ENCODE assay signal across 10 cellular contexts in the genomic region with DNA sequence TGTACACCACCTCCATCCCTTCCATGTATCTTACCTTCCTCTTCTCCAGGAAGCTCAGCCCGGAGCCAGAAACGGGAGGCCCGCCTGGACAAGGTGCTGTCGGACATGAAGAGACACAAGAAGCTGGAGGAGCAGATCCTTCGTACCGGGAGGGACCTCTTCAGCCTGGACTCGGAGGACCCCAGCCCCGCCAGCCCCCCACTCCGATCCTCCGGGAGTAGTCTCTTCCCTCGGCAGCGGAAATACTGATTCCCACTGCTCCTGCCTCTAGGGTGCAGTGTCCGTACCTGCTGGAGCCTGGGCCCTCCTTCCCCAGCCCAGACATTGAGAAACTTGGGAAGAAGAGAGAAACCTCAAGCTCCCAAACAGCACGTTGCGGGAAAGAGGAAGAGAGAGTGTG. TPM values are rescaled to one million over a fixed set of nuclear protein-coding genes. Genes with fewer than 3 reads are reported as not detected.
DNase-seq lines count a peak whose midpoint lies in the region; ATAC-seq, FAIRE-seq and TF ChIP-seq lines count a peak whose summit lies in the region.
"Had no signal": no experiment of that assay in that cellular context is flagged by ENCODE, and none has a peak within 500 bp of the region (broad histone marks: within the 10 kb centered on the region; RNA-seq: fewer than 3 reads in every experiment).

No MANE protein-coding gene starts in this region.

- H3K4me2 ChIP-seq in keratinocyte (ENCODE audit: control insufficient read depth, extremely low read depth, insufficient read depth, low read depth, low read length) = peak overlapping the region; percentile 98

- TF ChIP-seq POLR2A in tibial nerve (IDR thresholded peaks at IDR 0.05) (no peak), prostate gland (IDR thresholded peaks at IDR 0.05) (no peak)

- peak overlapping the region; percentile 66 for H3K27ac Mint-ChIP-seq in activated T-cell treated with anti-CD3 and anti-CD28 coated beads, Interleukin-2, amount 50 U/mL, for 72 hours
- peak overlapping the region; percentile 90 for H3K27ac Mint-ChIP-seq in activated T-helper 2 cell treated with anti-CD3 and anti-CD28 coated beads, Interferon-gamma antibody, Interleukin-2, Interleukin-4, amounts not matched to agents 10 μg/mL and 5 μg/mL and 100 μg/mL, durations not matched to agents 14 hours and 24 hours and 36 hours

- peak overlapping the region; percentile 76 for H3K9ac ChIP-seq in keratinocyte (ENCODE audit: control insufficient read depth, extremely low read depth, insufficient read depth, low read length)

- no peaks in the 10 kb centered on the region for H3K9me1 ChIP-seq in keratinocyte (ENCODE audit: control insufficient read depth, extremely low read depth, insufficient read depth, low read length)

- H4K20me1 ChIP-seq in keratinocyte (ENCODE audit: control insufficient read depth, extremely low read depth, insufficient read depth, low read length) = no peaks in the 10 kb centered on the region

- intact Hi-C loops in activated T-helper 2 cell treated with anti-CD3 and anti-CD28 coated beads, Interferon-gamma antibody, Interleukin-2, Interleukin-4, amounts not matched to agents 10 μg/mL and 5 μg/mL and 100 μg/mL, durations not matched to agents 14 hours and 24 hours and 36 hours (cut with micrococcal nuclease) = no loop called here
- intact Hi-C loops in prostate gland (cut with DNase I) = loop anchor here (5.0 kb wide), 1 partner anchor 43 kb away; the partner anchor contains the start of gene CDIPT

- H3K36me3 ChIP-seq in keratinocyte (ENCODE audit: control insufficient read depth in 2 of 2, extremely low read depth in 1 of 2, insufficient read depth in 2 of 2, low read length in 2 of 2) (peaks cover 0 to 10% of the 10 kb centered on the region in 2 experiments), tibial nerve (peaks cover 0 to 23% (median 0%) of the 10 kb centered on the region in 3 donors), prostate gland (no peaks in the 10 kb centered on the region)

- peaks cover 77% of the 10 kb centered on the region for H3K4me1 Mint-ChIP-seq in activated T-cell treated with anti-CD3 and anti-CD28 coated beads, Interleukin-2, amount 50 U/mL, for 72 hours (ENCODE audit: low read depth)
- H3K4me1 Mint-ChIP-seq in activated T-helper 2 cell treated with anti-CD3 and anti-CD28 coated beads, Interferon-gamma antibody, Interleukin-2, Interleukin-4, amounts not matched to agents 10 μg/mL and 5 μg/mL and 100 μg/mL, durations not matched to agents 14 hours and 24 hours and 36 hours (ENCODE audit: low read depth) = peaks cover 43% of the 10 kb centered on the region

- 70 to 80% methylated on average over 15 of the region's 15 CpGs for WGBS in tibial nerve, 2 donors
- 77% methylated on average over 15 of the region's 15 CpGs for WGBS in prostate gland

- H3K4me3 ChIP-seq in keratinocyte (ENCODE audit: control insufficient read depth in 2 of 3, extremely low read depth in 1 of 3, insufficient read depth in 2 of 3, low read depth in 1 of 3, low read length in 3 of 3) (peak overlapping the region; percentile 71 to 75 (median 74)), tibial nerve (no peak overlapping the region), prostate gland (no peak overlapping the region)

- H2AFZ ChIP-seq in keratinocyte (ENCODE audit: control insufficient read depth, low read length) = no peak overlapping the region

- ATAC-seq in activated T-cell treated with anti-CD3 and anti-CD28 coated beads, Interleukin-2, amount 50 U/mL, for 72 hours (replicated peaks in 1 of 2) = no peak

- peaks cover 57% of the 10 kb centered on the region for H3K79me2 ChIP-seq in keratinocyte (ENCODE audit: control insufficient read depth, insufficient read depth, low read length)

- TF ChIP-seq EP300 in tibial nerve (IDR thresholded peaks at IDR 0.05) = no peak

- dilution Hi-C loops in keratinocyte (cut with MboI; ENCODE audit: extremely low pct_ligation_motif_present, low sequenced_read_pairs) = no loop called here

- no peak for FAIRE-seq in keratinocyte (lab: Jason Lieb, UNC)

- peak overlapping the region; percentile 83 to 97 for H3K4me3 Mint-ChIP-seq in activated T-cell treated with anti-CD3 and anti-CD28 coated beads, Interleukin-2, amount 50 U/mL, for 72 hours
- peak overlapping the region; percentile 97 for H3K4me3 Mint-ChIP-seq in activated T-helper 2 cell treated with anti-CD3 and anti-CD28 coated beads, Interferon-gamma antibody, Interleukin-2, Interleukin-4, amounts not matched to agents 10 μg/mL and 5 μg/mL and 100 μg/mL, durations not matched to agents 14 hours and 24 hours and 36 hours (ENCODE audit: low read depth)

- no peaks in the 10 kb centered on the region for H3K9me3 Mint-ChIP-seq in activated T-cell treated with anti-CD3 and anti-CD28 coated beads, Interleukin-2, amount 50 U/mL, for 72 hours
- H3K9me3 Mint-ChIP-seq in activated T-helper 2 cell treated with anti-CD3 and anti-CD28 coated beads, Interferon-gamma antibody, Interleukin-2, Interleukin-4, amounts not matched to agents 10 μg/mL and 5 μg/mL and 100 μg/mL, durations not matched to agents 14 hours and 24 hours and 36 hours = no peaks in the 10 kb centered on the region

- TF ChIP-seq CTCF in keratinocyte (optimal IDR thresholded peaks at IDR 0.05 in 1 of 3, IDR thresholded peaks at IDR 0.05 in 1 of 3, conservative IDR thresholded peaks at IDR 0.05 in 1 of 3; ENCODE audit: extremely low read depth in 1 of 3, insufficient read depth in 2 of 3, low read length in 3 of 3) = peak; percentile 53 to 72 (median 56)
- no peak for TF ChIP-seq CTCF in tibial nerve (IDR thresholded peaks at IDR 0.05)
- no peak for TF ChIP-seq CTCF in prostate gland (IDR thresholded peaks at IDR 0.05)

- no peak for DNase-seq in activated T-cell treated with anti-CD3 and anti-CD28 coated beads, Interleukin-2, amount 50 U/mL, for 72 hours
- DNase-seq in activated T-cell treated with anti-CD3 and anti-CD28 coated beads, Interleukin-2, amount 50 U/mL, for 1 hour = no peak
- no peak for DNase-seq in activated T-helper 2 cell treated with anti-CD3 and anti-CD28 coated beads, Interferon-gamma antibody, Interleukin-2, Interleukin-4, amounts not matched to agents 10 μg/mL and 5 μg/mL and 100 μg/mL, durations not matched to agents 14 hours and 24 hours and 36 hours (ENCODE audit: low spot score)
- DNase-seq in keratinocyte (ENCODE audit: low read depth, low spot score) (no peak), tibial nerve (ENCODE audit: low spot score in 2 of 2) (no peak), AG08395 (ENCODE audit: low spot score) (no peak), prostate gland (ENCODE audit: low spot score) (no peak)
- DNase-seq in activated CD4-positive, CD25-positive, alpha-beta regulatory T cell (lab: John Stamatoyannopoulos, UW) = no peak
- DNase-seq: H7, NCI-H187 had no signal

- peaks cover 57% of the 10 kb centered on the region for H3K4me1 ChIP-seq in keratinocyte (ENCODE audit: control insufficient read depth, extremely low read depth, insufficient read depth, low read length)
- peaks cover 0 to 76% (median 59%) of the 10 kb centered on the region in 4 donors for H3K4me1 ChIP-seq in tibial nerve
- H3K4me1 ChIP-seq in prostate gland (replicated peaks) = peaks cover 16% of the 10 kb centered on the region

- H3K9me3 ChIP-seq in keratinocyte (ENCODE audit: control insufficient read depth, low read depth, low read length) = no peaks in the 10 kb centered on the region
- H3K9me3 ChIP-seq in tibial nerve = no peaks in the 10 kb centered on the region
- H3K9me3 ChIP-seq in prostate gland = no peaks in the 10 kb centered on the region

- peaks cover 15 to 30% of the 10 kb centered on the region in 2 donors for H3K36me3 Mint-ChIP-seq in activated T-cell treated with anti-CD3 and anti-CD28 coated beads, Interleukin-2, amount 50 U/mL, for 72 hours (ENCODE audit: insufficient read depth in 2 of 2)
- peaks cover 49% of the 10 kb centered on the region for H3K36me3 Mint-ChIP-seq in activated T-helper 2 cell treated with anti-CD3 and anti-CD28 coated beads, Interferon-gamma antibody, Interleukin-2, Interleukin-4, amounts not matched to agents 10 μg/mL and 5 μg/mL and 100 μg/mL, durations not matched to agents 14 hours and 24 hours and 36 hours (ENCODE audit: low read depth)

- H3K27me3 Mint-ChIP-seq in activated T-cell treated with anti-CD3 and anti-CD28 coated beads, Interleukin-2, amount 50 U/mL, for 72 hours (ENCODE audit: low read depth) = no peaks in the 10 kb centered on the region
- no peaks in the 10 kb centered on the region for H3K27me3 Mint-ChIP-seq in activated T-helper 2 cell treated with anti-CD3 and anti-CD28 coated beads, Interferon-gamma antibody, Interleukin-2, Interleukin-4, amounts not matched to agents 10 μg/mL and 5 μg/mL and 100 μg/mL, durations not matched to agents 14 hours and 24 hours and 36 hours (ENCODE audit: low read depth)

- H3K27ac ChIP-seq in keratinocyte (ENCODE audit: control insufficient read depth, insufficient read depth, low read length) = no peak overlapping the region
- H3K27ac ChIP-seq in tibial nerve = peak overlapping the region in 3 of 4 donors; percentile 81 to 91 (median 90)
- peak overlapping the region in 1 of 2 donors; percentile 76 for H3K27ac ChIP-seq in prostate gland

- no peaks in the 10 kb centered on the region for H3K27me3 ChIP-seq in keratinocyte (ENCODE audit: control insufficient read depth, extremely low read depth, insufficient read depth, low read length)
- H3K27me3 ChIP-seq in tibial nerve = no peaks in the 10 kb centered on the region
- no peaks in the 10 kb centered on the region for H3K27me3 ChIP-seq in prostate gland (replicated peaks; ENCODE audit: insufficient read depth)

RNA-seq across cellular contexts. Expression of gene MVP, which starts 0.8 kb away (rescaled TPM):
- 100 to 1,000 TPM; 148 to 161 TPM for total RNA-seq in activated T-cell treated with anti-CD3 and anti-CD28 coated beads, Interleukin-2, amount 50 U/mL, for 72 hours
- total RNA-seq in activated T-helper 2 cell treated with anti-CD3 and anti-CD28 coated beads, Interferon-gamma antibody, Interleukin-2, Interleukin-4, amounts not matched to agents 10 μg/mL and 5 μg/mL and 100 μg/mL, durations not matched to agents 14 hours and 24 hours and 36 hours = 130 and 135 TPM in 2 replicates
- 130 to 213 TPM (median 148 TPM) in 3 replicates for polyA plus RNA-seq in keratinocyte
- 29.4 TPM for polyA plus RNA-seq in keratinocyte (2011; ENCODE audit: low read depth)
- polyA plus RNA-seq in keratinocyte (2011; cell fraction: cytosol; rRNA removed) = 124 and 190 TPM in 2 replicates
- 291 and 376 TPM in 2 replicates for polyA plus RNA-seq in keratinocyte (2011; cell fraction: nucleus; rRNA removed)
- polyA plus RNA-seq in keratinocyte (2012; ENCODE audit: low replicate concordance) = 69.0 and 193 TPM in 2 replicates
- 404 to 958 TPM (median 529 TPM) in 3 replicates for polyA minus RNA-seq in keratinocyte
- polyA minus RNA-seq in keratinocyte (2011; cell fraction: cytosol; rRNA and poly(A)+ RNA removed) = 337 TPM
- polyA minus RNA-seq in keratinocyte (2011; cell fraction: nucleus; rRNA and poly(A)+ RNA removed) = 295 and 307 TPM in 2 replicates
- total RNA-seq in tibial nerve (100 to 1,000 TPM; 113 to 247 (median 177) TPM), prostate gland (100 to 1,000 TPM in 1 of 2 donors, 10 to 100 TPM in 1; 59.3 to 247 TPM)

RNA-seq across cellular contexts. Expression of gene PAGR1, which starts 3.6 kb away (rescaled TPM):
- 10 to 100 TPM; 14.8 to 17.8 TPM for total RNA-seq in activated T-cell treated with anti-CD3 and anti-CD28 coated beads, Interleukin-2, amount 50 U/mL, for 72 hours
- 27.6 and 29.5 TPM in 2 replicates for total RNA-seq in activated T-helper 2 cell treated with anti-CD3 and anti-CD28 coated beads, Interferon-gamma antibody, Interleukin-2, Interleukin-4, amounts not matched to agents 10 μg/mL and 5 μg/mL and 100 μg/mL, durations not matched to agents 14 hours and 24 hours and 36 hours
- 6.4 to 17.1 TPM (median 13.6 TPM) in 3 replicates for polyA plus RNA-seq in keratinocyte
- polyA plus RNA-seq in keratinocyte (2011; ENCODE audit: low read depth) = 2.7 TPM
- polyA plus RNA-seq in keratinocyte (2011; cell fraction: cytosol; rRNA removed) = 5.9 and 12.0 TPM in 2 replicates
- 5.1 and 5.3 TPM in 2 replicates for polyA plus RNA-seq in keratinocyte (2011; cell fraction: nucleus; rRNA removed)
- polyA plus RNA-seq in keratinocyte (2012; ENCODE audit: low replicate concordance) = 4.7 and 19.3 TPM in 2 replicates
- 1.5 to 2.7 TPM (median 2.0 TPM) in 3 replicates for polyA minus RNA-seq in keratinocyte
- 4.2 TPM for polyA minus RNA-seq in keratinocyte (2011; cell fraction: cytosol; rRNA and poly(A)+ RNA removed)
- 2.3 and 2.9 TPM in 2 replicates for polyA minus RNA-seq in keratinocyte (2011; cell fraction: nucleus; rRNA and poly(A)+ RNA removed)
- 10 to 100 TPM; 40.8 to 70.7 (median 61.0) TPM for total RNA-seq in tibial nerve
- 10 to 100 TPM; 64.3 to 64.4 TPM for total RNA-seq in prostate gland

RNA-seq across cellular contexts. Expression of gene PRRT2, which starts 7.5 kb away (rescaled TPM):
- total RNA-seq in activated T-cell treated with anti-CD3 and anti-CD28 coated beads, Interleukin-2, amount 50 U/mL, for 72 hours = 1 to 10 TPM; 2.4 to 2.8 TPM
- total RNA-seq in activated T-helper 2 cell treated with anti-CD3 and anti-CD28 coated beads, Interferon-gamma antibody, Interleukin-2, Interleukin-4, amounts not matched to agents 10 μg/mL and 5 μg/mL and 100 μg/mL, durations not matched to agents 14 hours and 24 hours and 36 hours = 1.8 and 2.0 TPM in 2 replicates
- polyA plus RNA-seq in keratinocyte = not detected in 3 replicates
- polyA plus RNA-seq in keratinocyte (2011; ENCODE audit: low read depth) = not detected
- not detected in 2 replicates for polyA plus RNA-seq in keratinocyte (2011; cell fraction: cytosol; rRNA removed)
- 0.04 and 0.14 TPM in 2 replicates for polyA plus RNA-seq in keratinocyte (2011; cell fraction: nucleus; rRNA removed)
- polyA plus RNA-seq in keratinocyte (2012; ENCODE audit: low replicate concordance) = 0.10 and 0.38 TPM in 2 replicates
- not detected in 3 replicates for polyA minus RNA-seq in keratinocyte
- not detected for polyA minus RNA-seq in keratinocyte (2011; cell fraction: cytosol; rRNA and poly(A)+ RNA removed)
- not detected in 2 replicates for polyA minus RNA-seq in keratinocyte (2011; cell fraction: nucleus; rRNA and poly(A)+ RNA removed)
- total RNA-seq in tibial nerve = 10 to 100 TPM; 10.0 to 28.4 (median 18.5) TPM
- total RNA-seq in prostate gland = 10 to 100 TPM in 1 of 2 donors, 1 to 10 TPM in 1; 6.6 to 19.2 TPM

RNA-seq across cellular contexts. Expression of gene MAZ, which starts 13.2 kb away (rescaled TPM):
- total RNA-seq in activated T-cell treated with anti-CD3 and anti-CD28 coated beads, Interleukin-2, amount 50 U/mL, for 72 hours = 100 to 1,000 TPM; 266 to 329 TPM
- 387 and 388 TPM in 2 replicates for total RNA-seq in activated T-helper 2 cell treated with anti-CD3 and anti-CD28 coated beads, Interferon-gamma antibody, Interleukin-2, Interleukin-4, amounts not matched to agents 10 μg/mL and 5 μg/mL and 100 μg/mL, durations not matched to agents 14 hours and 24 hours and 36 hours
- polyA plus RNA-seq in keratinocyte = 48.5 to 82.3 TPM (median 59.0 TPM) in 3 replicates
- 43.0 TPM for polyA plus RNA-seq in keratinocyte (2011; ENCODE audit: low read depth)
- 56.3 and 78.7 TPM in 2 replicates for polyA plus RNA-seq in keratinocyte (2011; cell fraction: cytosol; rRNA removed)
- polyA plus RNA-seq in keratinocyte (2011; cell fraction: nucleus; rRNA removed) = 42.7 and 43.6 TPM in 2 replicates
- 63.9 and 156 TPM in 2 replicates for polyA plus RNA-seq in keratinocyte (2012; ENCODE audit: low replicate concordance)
- 139 to 296 TPM (median 165 TPM) in 3 replicates for polyA minus RNA-seq in keratinocyte
- 198 TPM for polyA minus RNA-seq in keratinocyte (2011; cell fraction: cytosol; rRNA and poly(A)+ RNA removed)
- polyA minus RNA-seq in keratinocyte (2011; cell fraction: nucleus; rRNA and poly(A)+ RNA removed) = 32.3 and 42.1 TPM in 2 replicates
- total RNA-seq in tibial nerve = 10 to 100 TPM; 40.0 to 75.9 (median 62.0) TPM
- 100 to 1,000 TPM; 180 to 188 TPM for total RNA-seq in prostate gland

RNA-seq across cellular contexts. Expression of gene KIF22, which starts 29.0 kb away (rescaled TPM):
- 100 to 1,000 TPM; 153 to 180 TPM for total RNA-seq in activated T-cell treated with anti-CD3 and anti-CD28 coated beads, Interleukin-2, amount 50 U/mL, for 72 hours
- 132 and 136 TPM in 2 replicates for total RNA-seq in activated T-helper 2 cell treated with anti-CD3 and anti-CD28 coated beads, Interferon-gamma antibody, Interleukin-2, Interleukin-4, amounts not matched to agents 10 μg/mL and 5 μg/mL and 100 μg/mL, durations not matched to agents 14 hours and 24 hours and 36 hours
- polyA plus RNA-seq in keratinocyte = 36.3 to 48.3 TPM (median 43.7 TPM) in 3 replicates
- polyA plus RNA-seq in keratinocyte (2011; ENCODE audit: low read depth) = 14.3 TPM
- polyA plus RNA-seq in keratinocyte (2011; cell fraction: cytosol; rRNA removed) = 17.2 and 23.7 TPM in 2 replicates
- 72.3 and 83.5 TPM in 2 replicates for polyA plus RNA-seq in keratinocyte (2011; cell fraction: nucleus; rRNA removed)
- 15.4 and 26.9 TPM in 2 replicates for polyA plus RNA-seq in keratinocyte (2012; ENCODE audit: low replicate concordance)
- 46.4 to 57.5 TPM (median 48.8 TPM) in 3 replicates for polyA minus RNA-seq in keratinocyte
- polyA minus RNA-seq in keratinocyte (2011; cell fraction: cytosol; rRNA and poly(A)+ RNA removed) = 41.4 TPM
- polyA minus RNA-seq in keratinocyte (2011; cell fraction: nucleus; rRNA and poly(A)+ RNA removed) = 39.9 and 56.2 TPM in 2 replicates
- total RNA-seq in tibial nerve (10 to 100 TPM; 19.9 to 42.8 (median 40.5) TPM), prostate gland (10 to 100 TPM; 58.5 to 89.6 TPM)

Comparison
In these comparisons a context has a peak if more than half of its experiments do, and no peak if none do; other contexts are left out.
1. H3K4me3 ChIP-seq: peak in keratinocyte (3 of 3); none in tibial nerve (0 of 4) and prostate gland (0 of 2).
2. CTCF ChIP-seq: peak in keratinocyte (3 of 3); none in tibial nerve (0 of 5) and prostate gland (0 of 4).